Comparison of ENCODE assay signal across 1 cellular context in the genomic region with DNA sequence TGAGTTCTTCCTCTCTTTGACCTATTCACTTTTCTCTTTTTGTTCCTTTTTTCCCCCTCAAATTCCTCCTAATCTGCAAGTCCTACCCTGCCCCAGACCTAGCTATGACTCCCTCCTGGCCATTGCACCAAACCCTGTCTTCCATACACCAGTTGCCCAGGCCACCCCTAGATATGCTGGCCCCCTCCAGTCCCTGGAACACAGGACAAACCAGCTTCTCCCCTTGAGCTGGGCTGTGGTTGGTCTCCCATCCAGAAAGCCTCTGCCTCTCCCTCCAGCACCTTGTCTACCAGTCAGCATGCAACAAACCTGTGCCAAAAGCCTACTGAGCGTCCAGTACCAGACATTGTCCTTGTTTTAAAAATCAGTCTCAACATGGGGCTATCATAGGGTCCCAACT.
TF ChIP-seq lines count a peak whose summit lies in the region.

No MANE protein-coding gene starts in this region.

TF ChIP-seq in H1, 55 proteins besides CTCF, POLR2A, EP300 and RAD21 (continued from another document):
- no peak for TF ChIP-seq SP1 (IDR thresholded peaks at IDR 0.05; ENCODE audit: low read depth, low read length)
- no peak for TF ChIP-seq CBX5 (IDR thresholded peaks at IDR 0.05; ENCODE audit: low read depth, low read length)
- no peak for TF ChIP-seq SIN3A (conservative IDR thresholded peaks at IDR 0.05 in 1 of 2, IDR thresholded peaks at IDR 0.05 in 1 of 2; ENCODE audit: low read depth in 1 of 2, low read length in 2 of 2)
- TF ChIP-seq SP2 (IDR thresholded peaks at IDR 0.05; ENCODE audit: low read length), result no peak
- TF ChIP-seq HDAC6 (IDR thresholded peaks at IDR 0.05; ENCODE audit: low read depth, low read length), result no peak
- no peak for TF ChIP-seq SAP30 (IDR thresholded peaks at IDR 0.05; ENCODE audit: insufficient read depth, insufficient replicate concordance, low read length)
- no peak for TF ChIP-seq CREB1 (IDR thresholded peaks at IDR 0.05)
- TF ChIP-seq GTF2F1 (IDR thresholded peaks at IDR 0.05; ENCODE audit: borderline replicate concordance, low read depth, low read length), result no peak
- TF ChIP-seq EGR1 (IDR thresholded peaks at IDR 0.05; ENCODE audit: borderline replicate concordance, low read depth, low read length), result no peak
- no peak for TF ChIP-seq PHF8 (conservative IDR thresholded peaks at IDR 0.05; ENCODE audit: low read depth, low read length)
- no peak for TF ChIP-seq KDM5A (IDR thresholded peaks at IDR 0.05; ENCODE audit: low read length)
- no peak for TF ChIP-seq TAF1 (IDR thresholded peaks at IDR 0.05; ENCODE audit: low read depth, low read length)
- no peak for TF ChIP-seq EZH2 (IDR thresholded peaks at IDR 0.05; ENCODE audit: low read depth, low read length, severe bottlenecking)
TF ChIP-seq in H1: peak in this region for 0.
